ENCODE assay signal across 1 cellular context in genomic region chr12:120903818-120904773, GRCh38.
TF ChIP-seq lines count a peak whose summit lies in the region.

SPPL3 (minus strand) TSS chr12:120904358; CDS start chr12:120903867, 491 bp downstream.

TF ChIP-seq in A549, 52 proteins besides CTCF, POLR2A, EP300 and RAD21 (continued from another document):
- TF ChIP-seq PBX3 (IDR thresholded peaks at IDR 0.05) = peak; percentile 81
- TF ChIP-seq CBX2 (IDR thresholded peaks at IDR 0.05; ENCODE audit: borderline replicate concordance, low read depth) = no peak
- no peak for TF ChIP-seq KDM1A (IDR thresholded peaks at IDR 0.05; ENCODE audit: low read depth)
- TF ChIP-seq JUNB (IDR thresholded peaks at IDR 0.05) = no peak
